Comparison of ENCODE assay signal across 32 cellular contexts in the genomic region with DNA sequence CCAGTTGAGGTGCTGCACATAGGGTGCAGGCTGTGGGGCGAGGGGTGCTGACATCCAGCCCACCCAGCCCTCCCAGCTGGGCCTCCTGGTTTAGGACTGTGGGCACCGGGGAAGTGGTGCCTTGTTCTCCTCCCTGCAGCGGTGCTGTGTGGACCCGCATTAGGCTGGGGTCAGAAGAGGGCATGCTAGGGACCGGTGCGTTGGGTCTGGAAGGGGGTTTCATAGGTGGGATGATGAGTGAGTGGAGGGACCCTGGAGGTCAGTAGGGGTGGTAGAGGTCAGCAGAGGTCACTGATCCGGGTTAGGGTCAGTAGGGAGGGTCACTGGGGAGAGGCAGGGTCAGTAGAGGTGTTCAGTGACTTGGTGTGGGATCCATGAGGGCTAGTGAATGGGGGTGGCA. TPM values are rescaled to one million over a fixed set of nuclear protein-coding genes. Genes with fewer than 3 reads are reported as not detected.
DNase-seq lines count a peak whose midpoint lies in the region; ATAC-seq and TF ChIP-seq lines count a peak whose summit lies in the region.
"Had no signal": no experiment of that assay in that cellular context is flagged by ENCODE, and none has a peak within 500 bp of the region (broad histone marks: within the 10 kb centered on the region; RNA-seq: fewer than 3 reads in every experiment).

No MANE protein-coding gene starts in this region.

- H3K27ac Mint-ChIP-seq in activated CD8-positive, alpha-beta memory T cell treated with anti-CD3 and anti-CD28 coated beads, Interleukin-2, amount 10 ng/mL, durations not matched to agents 7 days and 5 days: peak overlapping the region; percentile 35
- peak overlapping the region; percentile 75 for H3K27ac Mint-ChIP-seq in activated CD8-positive, alpha-beta T cell treated with anti-CD3 and anti-CD28 coated beads, Interleukin-2, amount 10 ng/mL, durations not matched to agents 7 days and 5 days
- H3K27ac Mint-ChIP-seq: nephron progenitor cell had no signal

- CTCF ChIA-PET in activated CD8-positive, alpha-beta memory T cell treated with anti-CD3 and anti-CD28 coated beads, Interleukin-2, amount 10 ng/mL, durations not matched to agents 7 days and 5 days (lab: Charles Lee): interaction anchor here (0.9 to 2.9 kb wide), 3 partner anchors 14 to 100 kb away, joined by 3 to 16 read pairs (median 8); no protein-coding TSS in a partner anchor
- CTCF ChIA-PET in activated CD8-positive, alpha-beta T cell treated with anti-CD3 and anti-CD28 coated beads, Interleukin-2, amount 10 ng/mL, durations not matched to agents 7 days and 5 days (lab: Charles Lee): interaction anchor here (1.3 to 3.1 kb wide), 3 partner anchors 9 to 95 kb away, joined by 3 to 24 read pairs (median 5); no protein-coding TSS in a partner anchor

- no peak overlapping the region for H3K4me3 ChIP-seq in DND-41 (ENCODE audit: low read depth in 1 of 2, low read length in 2 of 2)
- H3K4me3 ChIP-seq in neutrophil (ENCODE audit: low read depth in 1 of 2, low read length in 1 of 2): peak overlapping the region; percentile 41 to 55
- H3K4me3 ChIP-seq: gastrocnemius medialis, lung, mucosa of descending colon, skin epidermis, thoracic aorta, uterus had no signal

- H3K27ac ChIP-seq in DND-41 (ENCODE audit: low read length) (peak overlapping the region; percentile 74), neutrophil (peak overlapping the region; percentile 74)
- H3K27ac ChIP-seq: brain microvascular endothelial cell, gastrocnemius medialis, parathyroid adenoma, thoracic aorta, uterus had no signal

- no peaks in the 10 kb centered on the region for H3K27me3 Mint-ChIP-seq in activated CD8-positive, alpha-beta memory T cell treated with anti-CD3 and anti-CD28 coated beads, Interleukin-2, amount 10 ng/mL, durations not matched to agents 7 days and 5 days
- H3K27me3 Mint-ChIP-seq in activated CD8-positive, alpha-beta T cell treated with anti-CD3 and anti-CD28 coated beads, Interleukin-2, amount 10 ng/mL, durations not matched to agents 7 days and 5 days (ENCODE audit: low read depth): no peaks in the 10 kb centered on the region

- H3K4me1 ChIP-seq in DND-41 (ENCODE audit: insufficient read depth, low read length) (peaks cover 32% of the 10 kb centered on the region), neutrophil (ENCODE audit: control insufficient read depth in 1 of 2, insufficient read depth in 1 of 2, low read depth in 1 of 2, low read length in 1 of 2) (peaks cover 58 to 61% of the 10 kb centered on the region in 2 experiments)
- H3K4me1 ChIP-seq: uterus had no signal

- H3K36me3 Mint-ChIP-seq in activated CD8-positive, alpha-beta memory T cell treated with anti-CD3 and anti-CD28 coated beads, Interleukin-2, amount 10 ng/mL, durations not matched to agents 7 days and 5 days: no peaks in the 10 kb centered on the region
- H3K36me3 Mint-ChIP-seq in activated CD8-positive, alpha-beta T cell treated with anti-CD3 and anti-CD28 coated beads, Interleukin-2, amount 10 ng/mL, durations not matched to agents 7 days and 5 days (ENCODE audit: low read depth): no peaks in the 10 kb centered on the region

- POLR2A ChIA-PET in activated CD8-positive, alpha-beta T cell treated with anti-CD3 and anti-CD28 coated beads, Interleukin-2, amount 10 ng/mL, durations not matched to agents 7 days and 5 days (lab: Charles Lee): no interaction called here

- no peak overlapping the region for H3K4me2 ChIP-seq in DND-41 (ENCODE audit: insufficient read depth, low read length)

- no peaks in the 10 kb centered on the region for H3K79me2 ChIP-seq in DND-41 (ENCODE audit: insufficient read depth, low read length)
- H3K79me2 ChIP-seq: parathyroid adenoma had no signal

- no peaks in the 10 kb centered on the region for H3K9me3 ChIP-seq in DND-41 (ENCODE audit: insufficient read depth, low read length, severe bottlenecking)
- no peaks in the 10 kb centered on the region for H3K9me3 ChIP-seq in neutrophil
- H3K9me3 ChIP-seq: gastrocnemius medialis, mucosa of descending colon, thoracic aorta, uterus had no signal

- H3K36me3 ChIP-seq in DND-41 (ENCODE audit: insufficient read depth, low read length) (no peaks in the 10 kb centered on the region), neutrophil (peaks cover 93% of the 10 kb centered on the region)
- H3K36me3 ChIP-seq: brain microvascular endothelial cell, gastrocnemius medialis, thoracic aorta, uterus had no signal

- DNase-seq in activated CD8-positive, alpha-beta memory T cell treated with anti-CD3 and anti-CD28 coated beads, Interleukin-2, amount 10 ng/mL, durations not matched to agents 7 days and 5 days: no peak
- no peak for DNase-seq in activated CD8-positive, alpha-beta memory T cell treated with anti-CD3 and anti-CD28 coated beads for 24 hours
- no peak for DNase-seq in DND-41
- no peak for DNase-seq in activated CD8-positive, alpha-beta T cell treated with anti-CD3 and anti-CD28 coated beads, Interleukin-2, amount 10 ng/mL, durations not matched to agents 7 days and 5 days
- DNase-seq in NCI-H2196 (lab: John Stamatoyannopoulos, UW; ENCODE audit: unreplicated experiment): no peak
- DNase-seq in NCI-H226: no peak
- DNase-seq: amniotic stem cell; brain microvascular endothelial cell; DMS 273 treated with DMSO at 0.1 percent for 48 hours; EL; gastrocnemius medialis; kidney glomerular epithelial cell; MM.1S; NCI-H2029 treated with DMSO at 0.1 percent for 48 hours; NCI-H526; nephron progenitor cell; OCI-M1; stimulated activated naive CD4-positive, alpha-beta T cell treated with Interleukin-2 at 50 U/mL for 16 hours; uterus had no signal

- peaks cover 12% of the 10 kb centered on the region for H3K4me1 Mint-ChIP-seq in activated CD8-positive, alpha-beta memory T cell treated with anti-CD3 and anti-CD28 coated beads, Interleukin-2, amount 10 ng/mL, durations not matched to agents 7 days and 5 days
- H3K4me1 Mint-ChIP-seq in activated CD8-positive, alpha-beta T cell treated with anti-CD3 and anti-CD28 coated beads, Interleukin-2, amount 10 ng/mL, durations not matched to agents 7 days and 5 days (ENCODE audit: low read depth): peaks cover 15% of the 10 kb centered on the region

- peak overlapping the region; percentile 20; the same call in 1 of the 2 replicates for H3K9ac ChIP-seq in DND-41 (ENCODE audit: low read depth, low read length)
- H3K9ac ChIP-seq: parathyroid adenoma had no signal

- H4K20me1 ChIP-seq in DND-41 (ENCODE audit: insufficient read depth, low read length): no peaks in the 10 kb centered on the region

- no peak overlapping the region for H3K4me3 Mint-ChIP-seq in activated CD8-positive, alpha-beta memory T cell treated with anti-CD3 and anti-CD28 coated beads, Interleukin-2, amount 10 ng/mL, durations not matched to agents 7 days and 5 days
- H3K4me3 Mint-ChIP-seq in activated CD8-positive, alpha-beta T cell treated with anti-CD3 and anti-CD28 coated beads, Interleukin-2, amount 10 ng/mL, durations not matched to agents 7 days and 5 days: no peak overlapping the region
- H3K4me3 Mint-ChIP-seq: nephron progenitor cell had no signal

- ATAC-seq in activated CD8-positive, alpha-beta memory T cell treated with anti-CD3 and anti-CD28 coated beads, Interleukin-2, amount 10 ng/mL, durations not matched to agents 7 days and 5 days: no peak
- ATAC-seq in DND-41 (ENCODE audit: insufficient read depth, low read depth): 0 out of 3 replicates have a peak, but pooled peaks have one; percentile 6
- ATAC-seq in activated CD8-positive, alpha-beta T cell treated with anti-CD3 and anti-CD28 coated beads, Interleukin-2, amount 10 ng/mL, durations not matched to agents 7 days and 5 days: no peak
- no peak for ATAC-seq in HG03095 (IDR thresholded peaks at IDR 0.05; ENCODE audit: unreplicated experiment)
- ATAC-seq: activated CD4-positive, CD25-positive, alpha-beta regulatory T cell treated with anti-CD3 and anti-CD28 coated beads, Interleukin-2, amount 50 U/mL, for 24 hours; gastrocnemius medialis; mucosa of descending colon had no signal

- no peak for TF ChIP-seq CTCF in DND-41 (IDR thresholded peaks at IDR 0.05; ENCODE audit: borderline replicate concordance, extremely low read depth, low read length, poor library complexity, severe bottlenecking)
- TF ChIP-seq CTCF in neutrophil (IDR thresholded peaks at IDR 0.05): no peak

- no peaks in the 10 kb centered on the region for H3K9me3 Mint-ChIP-seq in activated CD8-positive, alpha-beta memory T cell treated with anti-CD3 and anti-CD28 coated beads, Interleukin-2, amount 10 ng/mL, durations not matched to agents 7 days and 5 days (ENCODE audit: low read depth)
- no peaks in the 10 kb centered on the region for H3K9me3 Mint-ChIP-seq in activated CD8-positive, alpha-beta T cell treated with anti-CD3 and anti-CD28 coated beads, Interleukin-2, amount 10 ng/mL, durations not matched to agents 7 days and 5 days (ENCODE audit: insufficient read depth)
- H3K9me3 Mint-ChIP-seq: nephron progenitor cell had no signal

- H3K27me3 ChIP-seq in DND-41 (ENCODE audit: insufficient read depth, low read length, poor library complexity) (no peaks in the 10 kb centered on the region), neutrophil (no peaks in the 10 kb centered on the region)
- H3K27me3 ChIP-seq: brain microvascular endothelial cell, gastrocnemius medialis, uterus had no signal

- peak overlapping the region; percentile 46; the same call in 1 of the 2 replicates for H2AFZ ChIP-seq in DND-41 (ENCODE audit: low read depth, low read length)
- H2AFZ ChIP-seq: parathyroid adenoma had no signal

RNA-seq across cellular contexts. Expression of a gene that starts 6.7 kb away (rescaled TPM):
- total RNA-seq in activated CD8-positive, alpha-beta memory T cell treated with anti-CD3 and anti-CD28 coated beads, Interleukin-2, amount 10 ng/mL, durations not matched to agents 7 days and 5 days: not detected
- not detected for total RNA-seq in activated CD8-positive, alpha-beta T cell treated with anti-CD3 and anti-CD28 coated beads, Interleukin-2, amount 10 ng/mL, durations not matched to agents 7 days and 5 days
- total RNA-seq: A673, chondrocyte, fibroblast of lung, H1, SK-MEL-5, thoracic aorta had no signal

RNA-seq across cellular contexts. Expression of a gene that starts 19.2 kb away (rescaled TPM):
- not detected for total RNA-seq in activated CD8-positive, alpha-beta memory T cell treated with anti-CD3 and anti-CD28 coated beads, Interleukin-2, amount 10 ng/mL, durations not matched to agents 7 days and 5 days
- not detected for total RNA-seq in activated CD8-positive, alpha-beta T cell treated with anti-CD3 and anti-CD28 coated beads, Interleukin-2, amount 10 ng/mL, durations not matched to agents 7 days and 5 days
- total RNA-seq: A673, chondrocyte, fibroblast of lung, H1, SK-MEL-5 had no signal

RNA-seq across cellular contexts. Expression of a gene that starts 49.2 kb away (rescaled TPM):
- total RNA-seq in activated CD8-positive, alpha-beta memory T cell treated with anti-CD3 and anti-CD28 coated beads, Interleukin-2, amount 10 ng/mL, durations not matched to agents 7 days and 5 days: 10 to 100 TPM; 18.2 to 22.1 TPM
- total RNA-seq in activated CD8-positive, alpha-beta T cell treated with anti-CD3 and anti-CD28 coated beads, Interleukin-2, amount 10 ng/mL, durations not matched to agents 7 days and 5 days: 10 to 100 TPM; 19.2 to 20.0 TPM

Comparison
In these comparisons a context has a peak if more than half of its experiments do, and no peak if none do; other contexts are left out.
1. H3K4me3 ChIP-seq: peak in neutrophil (2 of 2); none in DND-41 (0 of 2).